Comparison of ENCODE assay signal across 1 cellular context in genomic region chr12:75389061-75389460, GRCh38.
TF ChIP-seq lines count a peak whose summit lies in the region.

No MANE protein-coding gene starts in this region.

TF ChIP-seq in HCT116, 20 proteins besides CTCF, POLR2A, EP300 and RAD21 (continued from another document):
- TF ChIP-seq CBX3 (IDR thresholded peaks at IDR 0.05; ENCODE audit: low read depth) (peak; percentile 92), SIN3A (IDR thresholded peaks at IDR 0.05; ENCODE audit: low read depth) (peak; percentile 36; the same call in 1 of the 2 replicates), MAX (IDR thresholded peaks at IDR 0.05) (peak; percentile 39; the same call in 1 of the 2 replicates), YY1 (IDR thresholded peaks at IDR 0.05; ENCODE audit: extremely low read depth, insufficient replicate concordance, low read depth, low read length) (peak; percentile 62), SP1 (IDR thresholded peaks at IDR 0.05; ENCODE audit: low read depth) (peak; percentile 77), SRF (IDR thresholded peaks at IDR 0.05; ENCODE audit: low read depth) (no peak), ZNF274 (IDR thresholded peaks at IDR 0.05; ENCODE audit: low read depth, low read length) (no peak), EGR1 (IDR thresholded peaks at IDR 0.05; ENCODE audit: low read depth) (peak; percentile 20; the same call in 1 of the 2 replicates), ATF3 (IDR thresholded peaks at IDR 0.05) (0 out of 2 replicates have a peak, but pooled peaks have one; percentile 17)
